Comparison of ENCODE assay signal across 25 cellular contexts in genomic region chr11:124977006-124977405, GRCh38. TPM values are rescaled to one million over a fixed set of nuclear protein-coding genes. Genes with fewer than 3 reads are reported as not detected.
"Had no signal": no experiment of that assay in that cellular context is flagged by ENCODE, and none has a peak within 500 bp of the region (broad histone marks: within the 10 kb centered on the region; RNA-seq: fewer than 3 reads in every experiment).

No MANE protein-coding gene starts in this region.

- H3K4me3 ChIP-seq: coronary artery, heart left ventricle, pancreas, psoas muscle, right atrium auricular region, thoracic aorta, vagina had no signal

- H3K4me1 ChIP-seq: heart left ventricle, pancreas, psoas muscle, right atrium auricular region, vagina had no signal

- H3K9me3 ChIP-seq: thoracic aorta had no signal

- ATAC-seq: activated CD4-positive, CD25-positive, alpha-beta regulatory T cell treated with anti-CD3 and anti-CD28 coated beads, Interleukin-2, amount 50 U/mL, for 24 hours; activated CD8-positive, alpha-beta T cell treated with anti-CD3 and anti-CD28 coated beads for 36 hours; heart left ventricle; left colon; pancreas; psoas muscle had no signal

- H3K27ac ChIP-seq: brain microvascular endothelial cell, coronary artery, heart left ventricle, pancreas, psoas muscle, right atrium auricular region, thoracic aorta, vagina, VCaP had no signal

- H3K27me3 ChIP-seq: brain microvascular endothelial cell, heart left ventricle, pancreas, right atrium auricular region, vagina had no signal

- H3K36me3 ChIP-seq: brain microvascular endothelial cell, heart left ventricle, pancreas, right atrium auricular region, thoracic aorta, vagina had no signal

- DNase-seq: activated CD4-positive, alpha-beta T cell treated with anti-CD3 and anti-CD28 coated beads, Interleukin-2, amount 10 ng/mL, durations not matched to agents 7 days and 5 days; activated CD8-positive, alpha-beta T cell treated with anti-CD3 and anti-CD28 coated beads for 36 hours; activated gamma-delta T cell; aorta; brain microvascular endothelial cell; heart left ventricle; islet precursor cell; left colon; mesenchymal stem cell; nephron progenitor cell; pancreas; psoas muscle; stimulated activated CD4-positive, alpha-beta T cell treated with anti-CD3 and anti-CD28 coated beads, Interleukin-4, amount 100 ng/mL, for 24 hours; stimulated activated naive CD4-positive, alpha-beta T cell treated with Interleukin-2 at 50 U/mL for 16 hours had no signal

RNA-seq across cellular contexts. Expression of gene HEPACAM, which starts 41.2 kb away (rescaled TPM):
- total RNA-seq: activated CD4-positive, alpha-beta T cell treated with anti-CD3 and anti-CD28 coated beads, Interleukin-2, amount 10 ng/mL, durations not matched to agents 7 days and 5 days; activated T-helper 1 cell treated with anti-CD3 and anti-CD28 coated beads, Interleukin-12 subunit alpha, Interleukin-12 subunit beta, Interleukin-2, Interleukin-4 antibody, amounts not matched to agents 30 ng/mL and 10 ng/mL and 1 ng/mL, durations not matched to agents 14 hours and 24 hours and 36 hours had no signal

RNA-seq across cellular contexts. Expression of gene HEPN1, which starts 58.0 kb away (rescaled TPM):
- total RNA-seq: activated CD4-positive, alpha-beta T cell treated with anti-CD3 and anti-CD28 coated beads, Interleukin-2, amount 10 ng/mL, durations not matched to agents 7 days and 5 days; activated CD8-positive, alpha-beta T cell treated with anti-CD3 and anti-CD28 coated beads for 36 hours; activated T-helper 1 cell treated with anti-CD3 and anti-CD28 coated beads, Interleukin-12 subunit alpha, Interleukin-12 subunit beta, Interleukin-2, Interleukin-4 antibody, amounts not matched to agents 30 ng/mL and 10 ng/mL and 1 ng/mL, durations not matched to agents 14 hours and 24 hours and 36 hours; epithelial cell of proximal tubule; fibroblast of lung; heart left ventricle; left colon; lower leg skin; mononuclear cell; pancreas; psoas muscle; right atrium auricular region; vagina had no signal
